1 cellular context compared by ENCODE assay signal in the genomic region with DNA sequence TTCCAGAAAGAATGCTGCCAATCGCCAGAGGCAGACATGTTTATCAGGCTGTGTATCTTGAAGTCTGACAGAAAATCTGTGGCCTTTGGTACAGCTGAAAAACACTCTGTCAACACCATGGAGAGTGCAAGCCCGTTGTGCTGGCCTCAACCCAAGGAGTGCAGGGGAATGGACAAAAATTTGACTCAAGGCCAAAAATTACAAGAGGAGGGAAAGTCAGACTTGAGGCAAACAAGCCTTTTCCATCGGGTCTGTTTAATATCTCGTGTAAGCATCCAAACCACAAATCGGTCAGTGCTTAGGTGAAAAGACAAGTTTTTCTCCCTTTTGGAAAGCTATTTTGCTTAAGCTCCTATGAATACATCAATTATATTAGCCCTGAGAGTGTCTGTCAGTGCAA.
TF ChIP-seq lines count a peak whose summit lies in the region.

No MANE protein-coding gene starts in this region.

TF ChIP-seq in IMR-90, 13 proteins besides CTCF, POLR2A, EP300 and RAD21 (continued from another document):
- TF ChIP-seq ELK1 (IDR thresholded peaks at IDR 0.05; ENCODE audit: borderline replicate concordance, low read depth, low read length) = no peak
